In genomic region chr12:54824402-54824801, GRCh38 we compare ENCODE assay signal across 20 cellular contexts. TPM values are rescaled to one million over a fixed set of nuclear protein-coding genes. Genes with fewer than 3 reads are reported as not detected.
DNase-seq lines count a peak whose midpoint lies in the region; ATAC-seq, FAIRE-seq and TF ChIP-seq lines count a peak whose summit lies in the region.
"Had no signal": no experiment of that assay in that cellular context is flagged by ENCODE, and none has a peak within 500 bp of the region (broad histone marks: within the 10 kb centered on the region; RNA-seq: fewer than 3 reads in every experiment).

No MANE protein-coding gene starts in this region.

- no peaks in the 10 kb centered on the region; the same call in 2 of the 3 replicates for H3K9me3 ChIP-seq in A549
- H3K9me3 ChIP-seq in OCI-LY7 (ENCODE audit: low read length) = no peaks in the 10 kb centered on the region
- H3K9me3 ChIP-seq: pancreas had no signal

- ATAC-seq in A549 = 0 out of 6 replicates have a peak, but pooled peaks of 1 of the 2 experiments have one; percentile 49
- no peak for ATAC-seq in HG03280 (IDR thresholded peaks at IDR 0.05; ENCODE audit: unreplicated experiment)
- ATAC-seq in HG02642 (IDR thresholded peaks at IDR 0.05; ENCODE audit: poor library complexity, unreplicated experiment) = no peak
- ATAC-seq: activated CD4-positive, CD25-positive, alpha-beta regulatory T cell treated with anti-CD3 and anti-CD28 coated beads, Interleukin-2, amount 50 U/mL, for 24 hours; pancreas had no signal

- POLR2A ChIA-PET in A549 (lab: Yijun Ruan, JAX) (no interaction called here), OCI-LY7 (lab: Charles Lee) (no interaction called here)

- no peak for TF ChIP-seq CTCF in A549 (IDR thresholded peaks at IDR 0.05)
- TF ChIP-seq CTCF in GM06990 (IDR thresholded peaks at IDR 0.05; ENCODE audit: insufficient read depth, low read length, poor library complexity, severe bottlenecking) = peak; percentile 10
- peak; percentile 65 for TF ChIP-seq CTCF in OCI-LY7 (conservative IDR thresholded peaks at IDR 0.05; ENCODE audit: low read length)
- peak; percentile 43 for TF ChIP-seq CTCF in fibroblast of the aortic adventitia (IDR thresholded peaks at IDR 0.05; ENCODE audit: insufficient read depth, low read length)
- no peak for TF ChIP-seq CTCF in brain microvascular endothelial cell (IDR thresholded peaks at IDR 0.05; ENCODE audit: low read depth, low read length, missing control alignments)

- DNase-seq in A549 (ENCODE audit: low read depth in 1 of 2, low spot score in 1 of 2) = no peak
- DNase-seq in GM06990 (ENCODE audit: extremely low read depth, insufficient read length) = no peak
- no peak for DNase-seq in OCI-LY7 (ENCODE audit: low spot score)
- DNase-seq in fibroblast of the aortic adventitia (ENCODE audit: low read depth) = no peak
- DNase-seq in brain microvascular endothelial cell = no peak
- no peak for DNase-seq in glomerular visceral epithelial cell (ENCODE audit: extremely low spot score)
- DNase-seq: DMS79 treated with DMSO at 0.1 percent for 48 hours, Karpas-422, NCI-H187 treated with DMSO at 0.1 percent for 48 hours, NCI-H524 treated with DMSO at 0.1 percent for 48 hours, pancreas had no signal

- peak; percentile 7 for FAIRE-seq in A549 (lab: Jason Lieb, UNC)
- FAIRE-seq: GM19239, islet of Langerhans, pancreas had no signal

- no peak overlapping the region for H2AFZ ChIP-seq in OCI-LY7 (ENCODE audit: low read length)

- H4K20me1 ChIP-seq in OCI-LY7 (ENCODE audit: insufficient read depth, low read length) = no peaks in the 10 kb centered on the region

- H3K27ac ChIP-seq in A549 = no peak overlapping the region
- H3K27ac ChIP-seq in OCI-LY7 (ENCODE audit: low read depth, low read length, poor library complexity, severe bottlenecking) = no peak overlapping the region
- H3K27ac ChIP-seq in brain microvascular endothelial cell = no peak overlapping the region
- H3K27ac ChIP-seq: pancreas had no signal

- H3K36me3 ChIP-seq in GM06990 (ENCODE audit: control insufficient read depth, insufficient read depth, low read length) (no peaks in the 10 kb centered on the region), OCI-LY7 (ENCODE audit: insufficient read depth, low read length) (no peaks in the 10 kb centered on the region), brain microvascular endothelial cell (replicated peaks) (no peaks in the 10 kb centered on the region)
- H3K36me3 ChIP-seq: pancreas had no signal

- TF ChIP-seq RAD21 in A549 (conservative IDR thresholded peaks at IDR 0.05 in 1 of 2, IDR thresholded peaks at IDR 0.05 in 1 of 2) = no peak

- H3K79me2 ChIP-seq in OCI-LY7 (ENCODE audit: insufficient read depth, low read depth, low read length) = no peaks in the 10 kb centered on the region

- H3K4me2 ChIP-seq in A549 (no peak overlapping the region), OCI-LY7 (ENCODE audit: low read length) (no peak overlapping the region)

- WGBS in A549 (ENCODE audit: missing lambda C conversion rate) = 36% methylated on average over 2 of the region's 2 CpGs

- BruUV-seq in OCI-LY7 (replicated peaks; lab: Mats Ljungman, UMichigan) = no TSS peak

- H3K27me3 ChIP-seq in GM06990 (replicated peaks; ENCODE audit: control insufficient read depth, insufficient read depth, low read length) = no peaks in the 10 kb centered on the region
- no peaks in the 10 kb centered on the region for H3K27me3 ChIP-seq in brain microvascular endothelial cell (replicated peaks)
- H3K27me3 ChIP-seq: pancreas had no signal

- CTCF ChIA-PET in A549 (lab: Yijun Ruan, JAX) = no interaction called here
- CTCF ChIA-PET in OCI-LY7 (lab: Charles Lee; ENCODE audit: unreplicated experiment) = no interaction called here

- in situ Hi-C loops in brain microvascular endothelial cell (cut with HindIII; ENCODE audit: low pct_ligation_motif_present, low sequenced_read_pairs) = no loop called here

- H3K4me3 ChIP-seq in A549 (no peak overlapping the region), GM06990 (replicated peaks; ENCODE audit: low read depth, low read length) (no peak overlapping the region), OCI-LY7 (ENCODE audit: low read depth, low read length, poor library complexity, severe bottlenecking) (no peak overlapping the region), fibroblast of the aortic adventitia (ENCODE audit: low read depth, low read length) (no peak overlapping the region), brain microvascular endothelial cell (ENCODE audit: low read depth, low read length) (no peak overlapping the region)
- H3K4me3 ChIP-seq: pancreas had no signal

- no peak for TF ChIP-seq EP300 in A549 (IDR thresholded peaks at IDR 0.05)

- TF ChIP-seq POLR2A in A549 (IDR thresholded peaks at IDR 0.05; ENCODE audit: low read length) = no peak

- H3K9me2 ChIP-seq in OCI-LY7 (ENCODE audit: insufficient read depth, low read length) = no peaks in the 10 kb centered on the region

- intact Hi-C loops in OCI-LY7 (cut with micrococcal nuclease; ENCODE audit: unreplicated experiment) = no loop called here

- no peaks in the 10 kb centered on the region for H3K4me1 ChIP-seq in A549
- no peaks in the 10 kb centered on the region for H3K4me1 ChIP-seq in OCI-LY7 (ENCODE audit: insufficient read depth, low read length, poor library complexity, severe bottlenecking)
- H3K4me1 ChIP-seq: pancreas had no signal

TF ChIP-seq in A549, 52 proteins besides CTCF, POLR2A, EP300 and RAD21:
- TF ChIP-seq FOSB (CRISPR knock-in tag; IDR thresholded peaks at IDR 0.05) = no peak
- TF ChIP-seq BCL3 (IDR thresholded peaks at IDR 0.05) = no peak
- no peak for TF ChIP-seq POLR2AphosphoS2 (conservative IDR thresholded peaks at IDR 0.05; ENCODE audit: low read length)
- no peak for TF ChIP-seq TFCP2L1 (CRISPR knock-in tag; IDR thresholded peaks at IDR 0.05)
- TF ChIP-seq TP53 (CRISPR knock-in tag; IDR thresholded peaks at IDR 0.05) = no peak
- TF ChIP-seq HMGXB4 (CRISPR knock-in tag; IDR thresholded peaks at IDR 0.05; ENCODE audit: borderline replicate concordance) = no peak
- no peak for TF ChIP-seq ATOH8 (CRISPR knock-in tag; IDR thresholded peaks at IDR 0.05; ENCODE audit: low read depth)
- TF ChIP-seq ZNF302 (CRISPR knock-in tag; IDR thresholded peaks at IDR 0.05) = no peak
- TF ChIP-seq ZSCAN20 (CRISPR knock-in tag; IDR thresholded peaks at IDR 0.05) = no peak
- TF ChIP-seq CEBPB (IDR thresholded peaks at IDR 0.05) = no peak
- no peak for TF ChIP-seq ESRRA (IDR thresholded peaks at IDR 0.05; ENCODE audit: borderline replicate concordance, low read length)

RNA-seq across cellular contexts. Expression of gene MUCL1, which starts 29.9 kb away (rescaled TPM):
- polyA plus RNA-seq in A549 (2011; rRNA removed) (not detected in 2 replicates), A549 (2017; fragmentation: RNase III; extraction: RNeasy Plus Mini Kit Qiagen cat#74134 plus additional on column Dnase treatment) (not detected in 3 replicates)
- not detected in 2 replicates for polyA plus RNA-seq in A549 (2012; cell fraction: cytosol; rRNA removed)
- not detected in 2 replicates for polyA plus RNA-seq in A549 (2012; cell fraction: nucleus; rRNA removed)
- polyA minus RNA-seq in A549 (2011; rRNA and poly(A)+ RNA removed) = not detected in 2 replicates
- total RNA-seq in OCI-LY7 (2014; rRNA removed; shearing (Covaris generic)) = not detected in 2 replicates
- total RNA-seq in OCI-LY7 (2022) (not detected in 2 replicates), fibroblast of the aortic adventitia (ENCODE audit: low replicate concordance) (not detected in 2 replicates)
- total RNA-seq: cardiac septum; mucosa of gallbladder; pancreas; RPMI7951; T-helper 1 cell treated with Interleukin-12 subunit alpha and Interleukin-12 subunit beta and Interleukin-4 antibody, amounts not matched to agents 30 ng/mL and 1 ng/mL, for 36 hours had no signal
- polyA plus RNA-seq: pancreas had no signal

Comparison
In these comparisons a context has a peak if more than half of its experiments do, and no peak if none do; other contexts are left out.
1. CTCF ChIP-seq: peak in GM06990 (single experiment), OCI-LY7 (single experiment) and fibroblast of the aortic adventitia (single experiment); none in A549 (single experiment) and brain microvascular endothelial cell (single experiment).